1 cellular context compared by ENCODE assay signal in the genomic region with DNA sequence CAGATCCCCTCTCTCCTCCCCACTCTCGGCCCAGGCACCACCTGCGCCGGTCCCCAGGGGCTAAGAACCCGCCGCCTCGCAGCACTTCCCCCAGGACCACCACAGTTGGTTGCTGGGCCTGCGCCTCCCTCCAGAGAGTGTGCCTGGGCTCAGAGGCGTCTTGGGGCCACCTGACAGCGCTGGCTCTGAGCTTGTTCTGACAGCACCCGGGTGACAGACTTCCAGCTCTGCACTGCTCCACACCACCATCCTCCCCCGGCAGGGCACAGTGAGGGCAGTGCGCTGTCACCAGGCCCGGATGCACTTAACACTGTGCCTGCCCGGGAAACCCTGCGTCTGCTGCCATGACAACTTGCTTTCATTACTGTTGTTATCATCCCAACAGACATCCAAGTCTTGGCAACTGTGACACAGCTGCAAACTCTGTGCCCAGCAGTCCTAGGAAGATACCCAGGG.
TF ChIP-seq lines count a peak whose summit lies in the region.

No MANE protein-coding gene starts in this region.

TF ChIP-seq in GM23338, 12 proteins besides CTCF, POLR2A, EP300 and RAD21 (continued from another document):
- TF ChIP-seq, protein P1, sequence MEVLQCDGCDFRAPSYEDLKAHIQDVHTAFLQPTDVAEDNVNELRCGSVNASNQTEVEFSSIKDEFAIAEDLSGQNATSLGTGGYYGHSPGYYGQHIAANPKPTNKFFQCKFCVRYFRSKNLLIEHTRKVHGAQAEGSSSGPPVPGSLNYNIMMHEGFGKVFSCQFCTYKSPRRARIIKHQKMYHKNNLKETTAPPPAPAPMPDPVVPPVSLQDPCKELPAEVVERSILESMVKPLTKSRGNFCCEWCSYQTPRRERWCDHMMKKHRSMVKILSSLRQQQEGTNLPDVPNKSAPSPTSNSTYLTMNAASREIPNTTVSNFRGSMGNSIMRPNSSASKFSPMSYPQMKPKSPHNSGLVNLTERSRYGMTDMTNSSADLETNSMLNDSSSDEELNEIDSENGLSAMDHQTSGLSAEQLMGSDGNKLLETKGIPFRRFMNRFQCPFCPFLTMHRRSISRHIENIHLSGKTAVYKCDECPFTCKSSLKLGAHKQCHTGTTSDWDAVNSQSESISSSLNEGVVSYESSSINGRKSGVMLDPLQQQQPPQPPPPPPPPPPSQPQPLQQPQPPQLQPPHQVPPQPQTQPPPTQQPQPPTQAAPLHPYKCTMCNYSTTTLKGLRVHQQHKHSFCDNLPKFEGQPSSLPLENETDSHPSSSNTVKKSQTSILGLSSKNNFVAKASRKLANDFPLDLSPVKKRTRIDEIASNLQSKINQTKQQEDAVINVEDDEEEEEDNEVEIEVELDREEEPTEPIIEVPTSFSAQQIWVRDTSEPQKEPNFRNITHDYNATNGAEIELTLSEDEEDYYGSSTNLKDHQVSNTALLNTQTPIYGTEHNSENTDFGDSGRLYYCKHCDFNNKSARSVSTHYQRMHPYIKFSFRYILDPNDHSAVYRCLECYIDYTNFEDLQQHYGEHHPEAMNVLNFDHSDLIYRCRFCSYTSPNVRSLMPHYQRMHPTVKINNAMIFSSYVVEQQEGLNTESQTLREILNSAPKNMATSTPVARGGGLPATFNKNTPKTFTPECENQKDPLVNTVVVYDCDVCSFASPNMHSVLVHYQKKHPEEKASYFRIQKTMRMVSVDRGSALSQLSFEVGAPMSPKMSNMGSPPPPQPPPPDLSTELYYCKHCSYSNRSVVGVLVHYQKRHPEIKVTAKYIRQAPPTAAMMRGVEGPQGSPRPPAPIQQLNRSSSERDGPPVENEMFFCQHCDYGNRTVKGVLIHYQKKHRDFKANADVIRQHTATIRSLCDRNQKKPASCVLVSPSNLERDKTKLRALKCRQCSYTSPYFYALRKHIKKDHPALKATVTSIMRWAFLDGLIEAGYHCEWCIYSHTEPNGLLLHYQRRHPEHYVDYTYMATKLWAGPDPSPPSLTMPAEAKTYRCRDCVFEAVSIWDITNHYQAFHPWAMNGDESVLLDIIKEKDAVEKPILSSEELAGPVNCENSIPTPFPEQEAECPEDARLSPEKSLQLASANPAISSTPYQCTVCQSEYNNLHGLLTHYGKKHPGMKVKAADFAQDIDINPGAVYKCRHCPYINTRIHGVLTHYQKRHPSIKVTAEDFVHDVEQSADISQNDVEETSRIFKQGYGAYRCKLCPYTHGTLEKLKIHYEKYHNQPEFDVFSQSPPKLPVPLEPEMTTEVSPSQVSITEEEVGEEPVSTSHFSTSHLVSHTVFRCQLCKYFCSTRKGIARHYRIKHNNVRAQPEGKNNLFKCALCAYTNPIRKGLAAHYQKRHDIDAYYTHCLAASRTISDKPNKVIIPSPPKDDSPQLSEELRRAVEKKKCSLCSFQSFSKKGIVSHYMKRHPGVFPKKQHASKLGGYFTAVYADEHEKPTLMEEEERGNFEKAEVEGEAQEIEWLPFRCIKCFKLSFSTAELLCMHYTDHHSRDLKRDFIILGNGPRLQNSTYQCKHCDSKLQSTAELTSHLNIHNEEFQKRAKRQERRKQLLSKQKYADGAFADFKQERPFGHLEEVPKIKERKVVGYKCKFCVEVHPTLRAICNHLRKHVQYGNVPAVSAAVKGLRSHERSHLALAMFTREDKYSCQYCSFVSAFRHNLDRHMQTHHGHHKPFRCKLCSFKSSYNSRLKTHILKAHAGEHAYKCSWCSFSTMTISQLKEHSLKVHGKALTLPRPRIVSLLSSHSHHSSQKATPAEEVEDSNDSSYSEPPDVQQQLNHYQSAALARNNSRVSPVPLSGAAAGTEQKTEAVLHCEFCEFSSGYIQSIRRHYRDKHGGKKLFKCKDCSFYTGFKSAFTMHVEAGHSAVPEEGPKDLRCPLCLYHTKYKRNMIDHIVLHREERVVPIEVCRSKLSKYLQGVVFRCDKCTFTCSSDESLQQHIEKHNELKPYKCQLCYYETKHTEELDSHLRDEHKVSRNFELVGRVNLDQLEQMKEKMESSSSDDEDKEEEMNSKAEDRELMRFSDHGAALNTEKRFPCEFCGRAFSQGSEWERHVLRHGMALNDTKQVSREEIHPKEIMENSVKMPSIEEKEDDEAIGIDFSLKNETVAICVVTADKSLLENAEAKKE (CRISPR knock-in tag; IDR thresholded peaks at IDR 0.05) = no peak
